Comparison of ENCODE assay signal across 1 cellular context in the genomic region with DNA sequence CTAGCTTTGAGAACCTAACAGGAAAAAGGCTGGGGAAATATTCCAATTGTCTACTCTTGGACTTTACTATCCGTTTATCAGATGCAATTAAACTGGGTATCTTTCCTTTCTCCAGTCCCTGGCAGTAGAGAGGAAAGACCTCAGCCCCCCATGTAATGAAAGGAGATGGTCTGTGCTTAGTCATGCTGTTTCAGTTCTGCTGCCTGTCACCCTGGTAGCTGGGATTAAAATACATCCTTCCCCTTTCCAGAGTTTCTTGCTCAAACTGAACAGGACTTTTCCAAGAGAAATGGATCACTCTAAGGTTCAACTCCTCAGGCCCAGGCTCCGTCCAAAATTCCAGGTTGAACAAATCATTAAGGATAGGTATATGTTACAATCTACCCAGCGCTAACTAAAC.
TF ChIP-seq lines count a peak whose summit lies in the region.

No MANE protein-coding gene starts in this region.

TF ChIP-seq in IMR-90, 13 proteins besides CTCF, POLR2A, EP300 and RAD21:
- TF ChIP-seq NFE2L2 (IDR thresholded peaks at IDR 0.05; ENCODE audit: low read depth, low read length) (no peak), FOS (IDR thresholded peaks at IDR 0.05; ENCODE audit: low read depth, low read length) (no peak), ELK1 (IDR thresholded peaks at IDR 0.05; ENCODE audit: borderline replicate concordance, low read depth, low read length) (no peak), USF2 (IDR thresholded peaks at IDR 0.05; ENCODE audit: low read depth, low read length) (no peak), SMC3 (IDR thresholded peaks at IDR 0.05; ENCODE audit: low read depth, low read length) (no peak), RCOR1 (IDR thresholded peaks at IDR 0.05; ENCODE audit: insufficient replicate concordance, low read length) (no peak), BHLHE40 (IDR thresholded peaks at IDR 0.05; ENCODE audit: low read depth, low read length) (no peak), MXI1 (IDR thresholded peaks at IDR 0.05; ENCODE audit: borderline replicate concordance, low read depth, low read length) (no peak), MAFK (IDR thresholded peaks at IDR 0.05; ENCODE audit: low read depth, low read length) (no peak)
